ENCODE assay signal across 12 cellular contexts in genomic region chr3:29757054-29757777, GRCh38.
DNase-seq lines count a peak whose midpoint lies in the region; ATAC-seq, FAIRE-seq and TF ChIP-seq lines count a peak whose summit lies in the region.
"Had no signal": no experiment of that assay in that cellular context is flagged by ENCODE, and none has a peak within 500 bp of the region (broad histone marks: within the 10 kb centered on the region; RNA-seq: fewer than 3 reads in every experiment).

No MANE protein-coding gene starts in this region.

- H3K27me3 Mint-ChIP-seq in Caco-2 (ENCODE audit: insufficient read depth, unreplicated experiment): no peaks in the 10 kb centered on the region
- H3K27me3 Mint-ChIP-seq: activated B cell treated with CpG ODN at 0.5 μM for 24 hours had no signal

- TF ChIP-seq RAD21 in liver (IDR thresholded peaks at IDR 0.05) (peak; percentile 44 to 51), HepG2 (CRISPR knock-in tag; IDR thresholded peaks at IDR 0.05) (no peak)

- no peaks in the 10 kb centered on the region for H3K9me3 ChIP-seq in liver (ENCODE audit: control insufficient read depth in 4 of 4, low read length in 3 of 4)
- H3K9me3 ChIP-seq in HepG2 (ENCODE audit: low read length): no peaks in the 10 kb centered on the region
- H3K9me3 ChIP-seq in right lobe of liver: no peaks in the 10 kb centered on the region
- no peaks in the 10 kb centered on the region for H3K9me3 ChIP-seq in vagina
- no peaks in the 10 kb centered on the region for H3K9me3 ChIP-seq in Caco-2

- DNase-seq in HepG2 (ENCODE audit: low spot score) (no peak), astrocyte of the spinal cord (ENCODE audit: low read depth, low spot score) (peak; percentile 43), right lobe of liver (peak in 2 of 3 donors; percentile 19 to 81), vagina (ENCODE audit: extremely low spot score in 2 of 2) (no peak), Caco-2 (no peak)
- DNase-seq: activated B cell treated with CpG ODN at 0.5 μM for 24 hours, naive B cell, NCI-H1694 treated with DMSO at 0.1 percent for 48 hours had no signal

- no peaks in the 10 kb centered on the region for H3K4me1 Mint-ChIP-seq in Caco-2 (ENCODE audit: low read depth, unreplicated experiment)
- H3K4me1 Mint-ChIP-seq: activated B cell treated with CpG ODN at 0.5 μM for 24 hours, naive B cell had no signal

- intact Hi-C loops in HepG2 (cut with micrococcal nuclease; ENCODE audit: unreplicated experiment): no loop called here
- intact Hi-C loops in right lobe of liver (cut with DNase I): no loop called here
- intact Hi-C loops in vagina (cut with DNase I): loop anchor here (10.0 kb wide), 2 partner anchors 52 to 472 kb away; partner anchors contain the start of gene RBMS3
- intact Hi-C loops in Caco-2 (cut with micrococcal nuclease; ENCODE audit: unreplicated experiment): no loop called here

- no peak overlapping the region for H2AFZ ChIP-seq in HepG2 (ENCODE audit: low read length)

- peak overlapping the region in 1 of 2 donors; percentile 32 for H3K9ac ChIP-seq in liver (ENCODE audit: low read depth in 1 of 2, low read length in 2 of 2)
- H3K9ac ChIP-seq in HepG2 (ENCODE audit: insufficient read depth, low read depth, low read length): no peak overlapping the region

- WGBS in liver: 36% methylated on average over 1 of the region's 1 CpG
- WGBS in HepG2 (ENCODE audit: low lambda C conversion rate): 0% methylated on average over 1 of the region's 1 CpG
- 43% methylated on average over 1 of the region's 1 CpG for WGBS in right lobe of liver (ENCODE audit: insufficient coverage, low coverage, low lambda C conversion rate, missing lambda C conversion rate)

- no peaks in the 10 kb centered on the region for H3K9me3 Mint-ChIP-seq in Caco-2 (ENCODE audit: unreplicated experiment)
- H3K9me3 Mint-ChIP-seq: activated B cell treated with CpG ODN at 0.5 μM for 24 hours, naive B cell had no signal

- no peak overlapping the region for H3K4me3 ChIP-seq in liver (ENCODE audit: low read depth in 1 of 3, low read length in 3 of 3)
- no peak overlapping the region for H3K4me3 ChIP-seq in HepG2 (replicated peaks in 1 of 3; ENCODE audit: insufficient read depth in 1 of 3, low read depth in 2 of 3, low read length in 3 of 3)
- H3K4me3 ChIP-seq in astrocyte of the spinal cord (ENCODE audit: low read depth, low read length): no peak overlapping the region
- H3K4me3 ChIP-seq in right lobe of liver: no peak overlapping the region
- H3K4me3 ChIP-seq in vagina: no peak overlapping the region
- no peak overlapping the region for H3K4me3 ChIP-seq in Caco-2 (ENCODE audit: low read depth, low read length)

- ATAC-seq in HepG2 (no peak), right lobe of liver (peak; percentile 68 to 82 (median 75)), HG03432 (IDR thresholded peaks at IDR 0.05; ENCODE audit: unreplicated experiment) (no peak), GM21529 (IDR thresholded peaks at IDR 0.05; ENCODE audit: unreplicated experiment) (no peak)

- no peak overlapping the region for H3K4me2 ChIP-seq in HepG2 (ENCODE audit: low read depth, low read length)

- peak overlapping the region; percentile 70 to 74 for H3K27ac ChIP-seq in liver (ENCODE audit: low read depth in 1 of 2, low read length in 2 of 2)
- no peak overlapping the region for H3K27ac ChIP-seq in HepG2 (ENCODE audit: extremely low read length, insufficient read depth, low read length)
- peak overlapping the region; percentile 78 to 94 (median 88) for H3K27ac ChIP-seq in right lobe of liver
- H3K27ac ChIP-seq in vagina: peak overlapping the region; percentile 40

- H3K36me3 Mint-ChIP-seq in Caco-2 (ENCODE audit: insufficient read depth, unreplicated experiment): no peaks in the 10 kb centered on the region
- H3K36me3 Mint-ChIP-seq: naive B cell had no signal

- in situ Hi-C loops in HepG2 (cut with HindIII; ENCODE audit: extremely low pct_ligation_motif_present, low pct_unique_long_range_greater_than_20kb): no loop called here
- in situ Hi-C loops in astrocyte of the spinal cord (cut with HindIII; ENCODE audit: low sequenced_read_pairs): no loop called here

- peaks cover 8 to 32% (median 19%) of the 10 kb centered on the region in 4 donors for H3K4me1 ChIP-seq in liver (ENCODE audit: control insufficient read depth in 4 of 4, insufficient read depth in 4 of 4, low read length in 3 of 4)
- H3K4me1 ChIP-seq in HepG2 (ENCODE audit: insufficient read depth, low read length): no peaks in the 10 kb centered on the region
- peaks cover 0 to 28% (median 12%) of the 10 kb centered on the region in 4 donors for H3K4me1 ChIP-seq in right lobe of liver
- H3K4me1 ChIP-seq in vagina: peaks cover 26% of the 10 kb centered on the region
- peaks cover 5% of the 10 kb centered on the region; the same call in 1 of the 2 replicates for H3K4me1 ChIP-seq in Caco-2

- no peak for FAIRE-seq in HepG2 (lab: Jason Lieb, UNC)
- FAIRE-seq: HTR-8/SVneo had no signal

- no peaks in the 10 kb centered on the region for H3K79me2 ChIP-seq in HepG2 (ENCODE audit: insufficient read depth, low read length)

- no peak overlapping the region for H3K4me3 Mint-ChIP-seq in Caco-2 (ENCODE audit: unreplicated experiment)
- H3K4me3 Mint-ChIP-seq: activated B cell treated with CpG ODN at 0.5 μM for 24 hours, naive B cell had no signal

- CTCF ChIA-PET in HepG2 (lab: Yijun Ruan, JAX; ENCODE audit: low intra/inter-chr PET ratio, low total read pairs) (no interaction called here), Caco-2 (lab: Charles Lee) (no interaction called here)

- H3K36me3 ChIP-seq in liver (ENCODE audit: control insufficient read depth in 4 of 4, insufficient read depth in 3 of 4, low read depth in 1 of 4, low read length in 3 of 4) (no peaks in the 10 kb centered on the region), HepG2 (replicated peaks in 1 of 2; ENCODE audit: control insufficient read depth in 1 of 2, insufficient read depth in 2 of 2, low read length in 2 of 2) (no peaks in the 10 kb centered on the region), right lobe of liver (no peaks in the 10 kb centered on the region), vagina (no peaks in the 10 kb centered on the region), Caco-2 (ENCODE audit: control insufficient read depth, insufficient read depth, low read length) (no peaks in the 10 kb centered on the region)

- no peak overlapping the region for H3K27ac Mint-ChIP-seq in Caco-2 (ENCODE audit: unreplicated experiment)
- H3K27ac Mint-ChIP-seq: activated B cell treated with CpG ODN at 0.5 μM for 24 hours, naive B cell had no signal

- no peak for TF ChIP-seq POLR2A in HepG2 (IDR thresholded peaks at IDR 0.05; ENCODE audit: insufficient read depth in 1 of 2, low read depth in 2 of 2, low read length in 2 of 2)
- no peak for TF ChIP-seq POLR2A in right lobe of liver (IDR thresholded peaks at IDR 0.05)
- TF ChIP-seq POLR2A in vagina (IDR thresholded peaks at IDR 0.05): no peak

- no peaks in the 10 kb centered on the region for H4K20me1 ChIP-seq in HepG2 (ENCODE audit: insufficient read depth, low read length)

- no TSS peak for BruUV-seq in HepG2 (replicated peaks; lab: Mats Ljungman, UMichigan)
- BruUV-seq in Caco-2 (replicated peaks; lab: Mats Ljungman, UMichigan): no TSS peak

- TF ChIP-seq EP300 in HepG2 (IDR thresholded peaks at IDR 0.05; ENCODE audit: low read depth in 2 of 2, low read length in 2 of 2) (no peak), HepG2 (CRISPR knock-in tag; IDR thresholded peaks at IDR 0.05; ENCODE audit: borderline replicate concordance) (no peak)

- POLR2A ChIA-PET in HepG2 (lab: Yijun Ruan, JAX): no interaction called here
- POLR2A ChIA-PET in Caco-2 (lab: Charles Lee): no interaction called here

- H3K27me3 ChIP-seq in liver (ENCODE audit: control insufficient read depth in 4 of 4, insufficient read depth in 4 of 4, low read length in 3 of 4): no peaks in the 10 kb centered on the region
- no peaks in the 10 kb centered on the region for H3K27me3 ChIP-seq in HepG2 (ENCODE audit: control insufficient read depth in 1 of 2, insufficient read depth in 2 of 2, low read length in 2 of 2)
- no peaks in the 10 kb centered on the region for H3K27me3 ChIP-seq in right lobe of liver
- no peaks in the 10 kb centered on the region for H3K27me3 ChIP-seq in vagina
- H3K27me3 ChIP-seq in Caco-2 (replicated peaks; ENCODE audit: control insufficient read depth, insufficient read depth, low read length): no peaks in the 10 kb centered on the region

- TF ChIP-seq CTCF in liver (IDR thresholded peaks at IDR 0.05; ENCODE audit: low read depth, low read length, missing input control) (no peak), HepG2 (CRISPR knock-in tag; IDR thresholded peaks at IDR 0.05) (no peak), astrocyte of the spinal cord (IDR thresholded peaks at IDR 0.05; ENCODE audit: low read depth, low read length) (no peak), right lobe of liver (IDR thresholded peaks at IDR 0.05) (no peak), vagina (IDR thresholded peaks at IDR 0.05) (no peak), Caco-2 (IDR thresholded peaks at IDR 0.05; ENCODE audit: insufficient read depth in 1 of 2, low read depth in 1 of 2, low read length in 1 of 2, severe bottlenecking in 1 of 2, unreplicated experiment in 1 of 2) (no peak)

TF ChIP-seq in liver, 16 proteins besides CTCF, POLR2A, EP300 and RAD21 (continues in another document):
- TF ChIP-seq JUND (IDR thresholded peaks at IDR 0.05) (peak in 1 of 2 donors; percentile 35), RXRA (IDR thresholded peaks at IDR 0.05) (peak in 1 of 2 donors; percentile 44)

TF ChIP-seq in HepG2, 621 proteins besides CTCF, POLR2A, EP300 and RAD21 (continues in another document):
- TF ChIP-seq MAZ (IDR thresholded peaks at IDR 0.05; ENCODE audit: borderline replicate concordance, low read depth, low read length) (no peak), MAZ (CRISPR knock-in tag; IDR thresholded peaks at IDR 0.05; ENCODE audit: low read depth) (no peak), IKZF5 (CRISPR knock-in tag; IDR thresholded peaks at IDR 0.05) (no peak)

Comparison
In these comparisons a context has a peak if more than half of its experiments do, and no peak if none do; other contexts are left out.
1. ATAC-seq: peak in right lobe of liver (4 of 4); none in HepG2 (single experiment), HG03432 (single experiment) and GM21529 (single experiment).
2. DNase-seq: peak in astrocyte of the spinal cord (single experiment) and right lobe of liver (2 of 3); none in HepG2 (single experiment), vagina (0 of 2) and Caco-2 (0 of 2).